Comparison of ENCODE assay signal across 13 cellular contexts in genomic region chr5:114360362-114360761, GRCh38. TPM values are rescaled to one million over a fixed set of nuclear protein-coding genes. Genes with fewer than 3 reads are reported as not detected.
DNase-seq lines count a peak whose midpoint lies in the region; ATAC-seq, FAIRE-seq and TF ChIP-seq lines count a peak whose summit lies in the region.
"Had no signal": no experiment of that assay in that cellular context is flagged by ENCODE, and none has a peak within 500 bp of the region (broad histone marks: within the 10 kb centered on the region; RNA-seq: fewer than 3 reads in every experiment).

No MANE protein-coding gene starts in this region.

- TF ChIP-seq CTCF in Caco-2 (IDR thresholded peaks at IDR 0.05; ENCODE audit: insufficient read depth in 1 of 2, low read depth in 1 of 2, low read length in 1 of 2, severe bottlenecking in 1 of 2, unreplicated experiment in 1 of 2) (no peak), KMS-11 (conservative IDR thresholded peaks at IDR 0.05; ENCODE audit: low read depth, low read length) (no peak), endothelial cell of umbilical vein (IDR thresholded peaks at IDR 0.05; ENCODE audit: extremely low read depth in 1 of 2, insufficient read depth in 1 of 2, low read depth in 1 of 2, low read length in 2 of 2) (no peak), osteocyte (IDR thresholded peaks at IDR 0.05) (no peak)

- H3K9ac ChIP-seq in KMS-11 (no peak overlapping the region), endothelial cell of umbilical vein (replicated peaks; ENCODE audit: extremely low read depth, insufficient read depth, low read length) (no peak overlapping the region)

- intact Hi-C loops in Caco-2 (cut with micrococcal nuclease; ENCODE audit: unreplicated experiment) = loop anchor here (2.0 kb wide), 1 partner anchor 90 kb away; no protein-coding TSS in a partner anchor
- intact Hi-C loops in endothelial cell of umbilical vein (cut with micrococcal nuclease) = loop anchor here (2.0 to 10.0 kb wide), 4 partner anchors 36 to 746 kb away; no protein-coding TSS in a partner anchor

- peak overlapping the region; percentile 98; the same call in 1 of the 2 replicates for H2AFZ ChIP-seq in KMS-11 (ENCODE audit: low read depth)
- no peak overlapping the region for H2AFZ ChIP-seq in endothelial cell of umbilical vein (ENCODE audit: low read depth, low read length)

- TF ChIP-seq POLR2A in endothelial cell of umbilical vein (IDR thresholded peaks at IDR 0.05; ENCODE audit: low read depth, low read length) = no peak

- DNase-seq in Caco-2 (no peak), endothelial cell of umbilical vein (ENCODE audit: low read depth, low spot score) (no peak), osteocyte (ENCODE audit: extremely low spot score, unreplicated experiment) (no peak), GM03348 (ENCODE audit: low spot score) (no peak)
- DNase-seq: effector CD8-positive, alpha-beta T cell; stimulated activated CD4-positive, alpha-beta T cell treated with anti-CD3 and anti-CD28 coated beads, Interleukin-2, amount 100 ng/mL, for 48 hours; T-helper 17 cell had no signal

- CTCF ChIA-PET in Caco-2 (lab: Charles Lee) = no interaction called here
- CTCF ChIA-PET in endothelial cell of umbilical vein (lab: Charles Lee) = interaction anchor here (0.9 to 3.5 kb wide), 3 partner anchors 89 to 678 kb away, joined by 3 to 22 read pairs (median 12); no protein-coding TSS in a partner anchor

- no peaks in the 10 kb centered on the region; the same call in 1 of the 2 replicates for H3K9me3 ChIP-seq in Caco-2
- H3K9me3 ChIP-seq in endothelial cell of umbilical vein (replicated peaks; ENCODE audit: control insufficient read depth, insufficient read depth, low read length) = no peaks in the 10 kb centered on the region

- BruUV-seq in Caco-2 (replicated peaks; lab: Mats Ljungman, UMichigan) = no TSS peak
- BruUV-seq in endothelial cell of umbilical vein (replicated peaks; lab: Mats Ljungman, UMichigan) = no TSS peak

- H3K27ac Mint-ChIP-seq in Caco-2 (ENCODE audit: unreplicated experiment) (no peak overlapping the region), osteocyte (ENCODE audit: unreplicated experiment) (no peak overlapping the region)
- H3K27ac Mint-ChIP-seq: activated naive CD8-positive, alpha-beta T cell treated with anti-CD3 and anti-CD28 coated beads, Interleukin-2, amount 10 ng/mL, durations not matched to agents 7 days and 5 days; T-helper 17 cell had no signal

- H3K4me1 Mint-ChIP-seq in Caco-2 (ENCODE audit: low read depth, unreplicated experiment) (peaks cover 5% of the 10 kb centered on the region), osteocyte (ENCODE audit: unreplicated experiment) (peaks cover 24% of the 10 kb centered on the region)
- H3K4me1 Mint-ChIP-seq: T-helper 17 cell had no signal

- H3K36me3 ChIP-seq in Caco-2 (ENCODE audit: control insufficient read depth, insufficient read depth, low read length) (no peaks in the 10 kb centered on the region), KMS-11 (ENCODE audit: insufficient read depth) (no peaks in the 10 kb centered on the region), endothelial cell of umbilical vein (ENCODE audit: control insufficient read depth in 2 of 2, extremely low read depth in 1 of 2, insufficient read depth in 2 of 2, low read length in 2 of 2) (no peaks in the 10 kb centered on the region)

- H3K4me1 ChIP-seq in Caco-2 = no peaks in the 10 kb centered on the region
- H3K4me1 ChIP-seq in KMS-11 (ENCODE audit: low read depth, poor library complexity, severe bottlenecking) = peaks cover 6% of the 10 kb centered on the region
- peaks cover 8% of the 10 kb centered on the region for H3K4me1 ChIP-seq in endothelial cell of umbilical vein (ENCODE audit: control insufficient read depth, extremely low read depth, insufficient read depth, low read length)

- FAIRE-seq in endothelial cell of umbilical vein (lab: Jason Lieb, UNC) = no peak

- ATAC-seq in esophagus mucosa = no peak
- no peak for ATAC-seq in GM21526 (IDR thresholded peaks at IDR 0.05; ENCODE audit: low FRiP score, unreplicated experiment)
- no peak for ATAC-seq in GM21737 (IDR thresholded peaks at IDR 0.05; ENCODE audit: unreplicated experiment)
- ATAC-seq: T-helper 17 cell had no signal

- H3K4me3 ChIP-seq in Caco-2 (ENCODE audit: low read depth, low read length) = no peak overlapping the region
- H3K4me3 ChIP-seq in KMS-11 (IDR thresholded peaks at IDR 0.05; ENCODE audit: insufficient read depth, low read depth, low read length) = no peak overlapping the region
- no peak overlapping the region for H3K4me3 ChIP-seq in endothelial cell of umbilical vein (replicated peaks in 1 of 3; ENCODE audit: insufficient read depth in 1 of 3, low read depth in 1 of 3, low read length in 3 of 3)

- H3K4me2 ChIP-seq in KMS-11 = peak overlapping the region; percentile 40
- peak overlapping the region; percentile 21 for H3K4me2 ChIP-seq in endothelial cell of umbilical vein (ENCODE audit: insufficient read depth, low read length)

- H3K27ac ChIP-seq in KMS-11 = no peak overlapping the region
- H3K27ac ChIP-seq in endothelial cell of umbilical vein (ENCODE audit: insufficient read depth, low read depth, low read length) = no peak overlapping the region

- H3K27me3 ChIP-seq in Caco-2 (replicated peaks; ENCODE audit: control insufficient read depth, insufficient read depth, low read length) (no peaks in the 10 kb centered on the region), KMS-11 (ENCODE audit: insufficient read depth, low read depth) (no peaks in the 10 kb centered on the region), endothelial cell of umbilical vein (ENCODE audit: control insufficient read depth in 2 of 2, insufficient read depth in 2 of 2, low read length in 2 of 2) (peaks cover 37 to 70% of the 10 kb centered on the region in 2 experiments)

- H3K9me3 Mint-ChIP-seq in Caco-2 (ENCODE audit: unreplicated experiment) (no peaks in the 10 kb centered on the region), osteocyte (ENCODE audit: unreplicated experiment) (no peaks in the 10 kb centered on the region)
- H3K9me3 Mint-ChIP-seq: activated naive CD8-positive, alpha-beta T cell treated with anti-CD3 and anti-CD28 coated beads, Interleukin-2, amount 10 ng/mL, durations not matched to agents 7 days and 5 days had no signal

- peaks cover 5% of the 10 kb centered on the region for H3K36me3 Mint-ChIP-seq in Caco-2 (ENCODE audit: insufficient read depth, unreplicated experiment)
- H3K36me3 Mint-ChIP-seq in osteocyte (ENCODE audit: unreplicated experiment) = no peaks in the 10 kb centered on the region
- H3K36me3 Mint-ChIP-seq: activated naive CD8-positive, alpha-beta T cell treated with anti-CD3 and anti-CD28 coated beads, Interleukin-2, amount 10 ng/mL, durations not matched to agents 7 days and 5 days had no signal

- H3K4me3 Mint-ChIP-seq in Caco-2 (ENCODE audit: unreplicated experiment) (peak overlapping the region; percentile 84), osteocyte (ENCODE audit: unreplicated experiment) (peak overlapping the region; percentile 62)
- H3K4me3 Mint-ChIP-seq: activated naive CD8-positive, alpha-beta T cell treated with anti-CD3 and anti-CD28 coated beads, Interleukin-2, amount 10 ng/mL, durations not matched to agents 7 days and 5 days; T-helper 17 cell had no signal

- no peaks in the 10 kb centered on the region for H4K20me1 ChIP-seq in KMS-11 (ENCODE audit: insufficient read depth)
- no peaks in the 10 kb centered on the region for H4K20me1 ChIP-seq in endothelial cell of umbilical vein (replicated peaks; ENCODE audit: control insufficient read depth, extremely low read depth, insufficient read depth, low read length)

- H3K79me2 ChIP-seq in KMS-11 (ENCODE audit: insufficient read depth, low read depth) (no peaks in the 10 kb centered on the region), endothelial cell of umbilical vein (ENCODE audit: control insufficient read depth, insufficient read depth, low read length) (no peaks in the 10 kb centered on the region)

- POLR2A ChIA-PET in Caco-2 (lab: Charles Lee) (no interaction called here), endothelial cell of umbilical vein (lab: Charles Lee) (no interaction called here)

- H3K27me3 Mint-ChIP-seq in Caco-2 (ENCODE audit: insufficient read depth, unreplicated experiment) (peaks cover 26% of the 10 kb centered on the region), osteocyte (ENCODE audit: unreplicated experiment) (peaks cover 67% of the 10 kb centered on the region)

- no peaks in the 10 kb centered on the region for H3K9me1 ChIP-seq in endothelial cell of umbilical vein (replicated peaks; ENCODE audit: control insufficient read depth, extremely low read depth, insufficient read depth, low read length)

- dilution Hi-C loops in endothelial cell of umbilical vein (cut with MboI; ENCODE audit: extremely low pct_ligation_motif_present, low sequenced_read_pairs) = no loop called here

TF ChIP-seq in endothelial cell of umbilical vein, 7 proteins besides CTCF, POLR2A, EP300 and RAD21:
- TF ChIP-seq MYC (IDR thresholded peaks at IDR 0.05; ENCODE audit: low read depth, low read length) (no peak), EZH2 (IDR thresholded peaks at IDR 0.05; ENCODE audit: borderline replicate concordance, low read depth, low read length, severe bottlenecking) (peak; percentile 48)
TF ChIP-seq in endothelial cell of umbilical vein: peak in this region for 1.

RNA-seq across cellular contexts. Expression of gene KCNN2, which starts 1.5 kb away (rescaled TPM):
- total RNA-seq in Caco-2 (2022) (0.27 TPM in 1 of 2 replicates, not detected in the other), endothelial cell of umbilical vein (1.3 and 1.9 TPM in 2 replicates), osteocyte (0.08 and 0.24 TPM in 2 replicates), esophagus mucosa (0.36 TPM)
- 0.11 and 0.32 TPM in 2 replicates for polyA plus RNA-seq in endothelial cell of umbilical vein
- polyA plus RNA-seq in endothelial cell of umbilical vein (2011; cell fraction: cytosol; rRNA removed) = 0.12 and 0.17 TPM in 2 replicates
- polyA plus RNA-seq in endothelial cell of umbilical vein (2011; cell fraction: nucleus; rRNA removed) = 0.68 and 0.84 TPM in 2 replicates
- polyA plus RNA-seq in endothelial cell of umbilical vein (2012) = 0.17 TPM in 1 of 2 replicates, not detected in the other
- polyA minus RNA-seq in endothelial cell of umbilical vein = 0.10 and 0.57 TPM in 2 replicates
- not detected for polyA minus RNA-seq in endothelial cell of umbilical vein (2011; cell fraction: cytosol; rRNA and poly(A)+ RNA removed)
- polyA minus RNA-seq in endothelial cell of umbilical vein (2011; cell fraction: nucleus; rRNA and poly(A)+ RNA removed) = 0.38 and 1.7 TPM in 2 replicates
- total RNA-seq: activated CD8-positive, alpha-beta memory T cell treated with anti-CD3 and anti-CD28 coated beads for 36 hours; activated naive CD8-positive, alpha-beta T cell treated with anti-CD3 and anti-CD28 coated beads, Interleukin-2, amount 10 ng/mL, durations not matched to agents 7 days and 5 days; T-helper 17 cell had no signal
